In the genomic region with DNA sequence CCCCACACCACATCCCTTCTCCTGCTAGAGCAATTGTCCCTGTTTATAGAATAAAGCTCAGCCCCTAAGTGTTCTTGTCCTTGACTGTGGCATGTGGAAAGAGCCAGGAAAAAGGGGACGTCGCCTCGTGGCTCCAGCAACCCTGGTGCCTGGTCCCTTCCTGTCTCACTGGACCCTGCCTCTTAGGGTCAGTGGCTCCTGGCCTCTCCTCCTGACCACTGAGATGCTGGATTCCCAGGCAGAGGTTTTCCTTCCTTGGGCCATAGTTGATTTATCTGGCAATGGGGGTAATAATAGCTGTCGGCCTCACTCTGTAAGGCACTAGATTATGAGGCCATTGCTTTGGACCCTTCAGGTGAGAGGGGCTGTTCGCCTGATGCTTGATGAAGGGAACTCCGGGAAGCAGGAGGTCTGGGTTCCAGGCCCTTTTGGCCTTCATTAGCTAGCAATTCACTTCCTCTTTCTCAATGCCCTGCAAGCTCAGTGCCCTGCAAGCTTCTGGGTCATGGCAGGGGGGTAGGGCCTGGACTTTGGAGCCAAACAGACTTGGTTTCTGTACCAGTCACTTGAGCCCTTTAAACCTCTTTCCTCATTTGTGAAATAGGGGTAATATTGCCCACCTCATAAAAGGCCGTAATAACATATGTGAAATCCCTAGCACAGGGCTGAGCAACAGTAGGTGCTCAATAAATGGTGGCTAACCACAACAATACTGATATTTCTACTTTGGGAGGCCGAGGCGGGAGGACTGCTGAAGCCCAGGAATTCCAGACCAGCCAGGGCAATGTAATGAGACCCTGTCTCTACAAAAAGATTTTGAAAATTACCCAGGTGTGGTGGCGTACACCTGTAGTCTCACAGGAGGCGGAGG, we compare ENCODE assay signal across 8 cellular contexts. TPM values are rescaled to one million over a fixed set of nuclear protein-coding genes. Genes with fewer than 3 reads are reported as not detected.
A peak's percentile ranks its signal among the peaks of the same experiment; 100 is the strongest.
DNase-seq lines count a peak whose midpoint lies in the region; ATAC-seq and TF ChIP-seq lines count a peak whose summit lies in the region.

No MANE protein-coding gene starts in this region.

- H3K27ac ChIP-seq in colonic mucosa: peak overlapping the region; percentile 75

- peaks cover 5 to 9% of the 10 kb centered on the region in 2 donors for H3K36me3 Mint-ChIP-seq in CD14-positive monocyte
- H3K36me3 Mint-ChIP-seq in natural killer cell: no peaks in the 10 kb centered on the region

- no peaks in the 10 kb centered on the region for H3K9me3 Mint-ChIP-seq in CD14-positive monocyte
- H3K9me3 Mint-ChIP-seq in natural killer cell: no peaks in the 10 kb centered on the region

- intact Hi-C loops in CD14-positive monocyte (cut with micrococcal nuclease): loop anchor here in 1 of 2 donors (5.0 to 10.0 kb wide), 2 partner anchors 41 to 92 kb away; partner anchors contain the start of gene GUSB
- intact Hi-C loops in colonic mucosa (cut with DNase I): no loop called here
- intact Hi-C loops in natural killer cell (cut with micrococcal nuclease): loop anchor here (1.0 to 5.0 kb wide), 6 partner anchors 38 to 416 kb away; partner anchors contain the start of genes CRCP and TPST1

- H3K9ac ChIP-seq in colonic mucosa (ENCODE audit: low read depth in 2 of 2, low read length in 2 of 2): peak overlapping the region; percentile 86 to 98

- no peak for TF ChIP-seq CTCF in CD14-positive monocyte (IDR thresholded peaks at IDR 0.05)
- TF ChIP-seq CTCF in colonic mucosa (IDR thresholded peaks at IDR 0.05): no peak
- TF ChIP-seq CTCF in natural killer cell (IDR thresholded peaks at IDR 0.05): no peak

- H3K27me3 ChIP-seq in MG63 (no peaks in the 10 kb centered on the region), colonic mucosa (no peaks in the 10 kb centered on the region)

- ATAC-seq in natural killer cell: no peak
- ATAC-seq in HG02642 (IDR thresholded peaks at IDR 0.05; ENCODE audit: poor library complexity, unreplicated experiment): no peak

- no peaks in the 10 kb centered on the region for H3K4me1 ChIP-seq in colonic mucosa

- DNase-seq in CD14-positive monocyte (ENCODE audit: low spot score) (no peak), MG63 (no peak), colonic mucosa (peak; percentile 73), natural killer cell (no peak), NCI-H82 treated with DMSO at 0.1 percent for 48 hours (lab: John Stamatoyannopoulos, UW; ENCODE audit: unreplicated experiment) (no peak), RKO (ENCODE audit: low spot score) (no peak)
- DNase-seq in activated CD4-positive, alpha-beta T cell treated with anti-CD3 and anti-CD28 coated beads for 48 hours: no peak

- H3K9me3 ChIP-seq in MG63: no peaks in the 10 kb centered on the region
- no peaks in the 10 kb centered on the region for H3K9me3 ChIP-seq in colonic mucosa

- peak overlapping the region; percentile 74 for H3K4me3 ChIP-seq in MG63
- H3K4me3 ChIP-seq in colonic mucosa: peak overlapping the region; percentile 94

- H3K27me3 Mint-ChIP-seq in CD14-positive monocyte (ENCODE audit: low read depth in 3 of 3) (peaks cover 1 to 8% (median 4%) of the 10 kb centered on the region in 3 donors), natural killer cell (ENCODE audit: low read depth in 2 of 2) (no peaks in the 10 kb centered on the region)

- H3K36me3 ChIP-seq in MG63 (no peaks in the 10 kb centered on the region), colonic mucosa (no peaks in the 10 kb centered on the region)

- peak overlapping the region; percentile 68 to 92 (median 86) for H3K27ac Mint-ChIP-seq in CD14-positive monocyte
- peak overlapping the region; percentile 75 to 89 for H3K27ac Mint-ChIP-seq in natural killer cell

- H3K4me3 Mint-ChIP-seq in CD14-positive monocyte (peak overlapping the region; percentile 81 to 90), natural killer cell (peak overlapping the region; percentile 88)

- peaks cover 17% of the 10 kb centered on the region for H3K4me1 Mint-ChIP-seq in CD14-positive monocyte
- H3K4me1 Mint-ChIP-seq in natural killer cell: peaks cover 18 to 23% of the 10 kb centered on the region in 2 donors

RNA-seq across cellular contexts. Expression of gene ASL, which starts 1.1 kb away (rescaled TPM):
- 10 to 100 TPM; 29.7 to 35.9 TPM for polyA plus RNA-seq in CD14-positive monocyte
- total RNA-seq in MG63 (2014; rRNA removed; shearing (Covaris generic); ENCODE audit: low replicate concordance): 18.4 and 31.4 TPM in 2 replicates
- 100 to 1,000 TPM; 134 to 144 TPM for total RNA-seq in colonic mucosa
- 10 to 100 TPM; 58.1 to 69.9 (median 60.0) TPM for total RNA-seq in natural killer cell

RNA-seq across cellular contexts. Expression of gene CRCP, which starts 38.0 kb away (rescaled TPM):
- 10 to 100 TPM; 14.0 to 15.5 TPM for polyA plus RNA-seq in CD14-positive monocyte
- 35.9 and 66.9 TPM in 2 replicates for total RNA-seq in MG63 (2014; rRNA removed; shearing (Covaris generic); ENCODE audit: low replicate concordance)
- 10 to 100 TPM; 33.0 to 34.4 TPM for total RNA-seq in colonic mucosa
- total RNA-seq in natural killer cell: 10 to 100 TPM; 67.5 to 72.1 (median 68.0) TPM
